Comparison of ENCODE assay signal across 28 cellular contexts in genomic region chr2:157780211-157780610, GRCh38.
"Had no signal": no experiment of that assay in that cellular context is flagged by ENCODE, and none has a peak within 500 bp of the region (broad histone marks: within the 10 kb centered on the region; RNA-seq: fewer than 3 reads in every experiment).

No MANE protein-coding gene starts in this region.

- H3K27ac Mint-ChIP-seq: activated B cell treated with CpG ODN at 0.5 μM for 24 hours; activated CD4-positive, alpha-beta memory T cell treated with anti-CD3 and anti-CD28 coated beads for 36 hours; activated CD4-positive, alpha-beta T cell treated with anti-CD3 and anti-CD28 coated beads, Interleukin-2, amount 10 ng/mL, durations not matched to agents 7 days and 5 days; activated CD8-positive, alpha-beta T cell treated with anti-CD3 and anti-CD28 coated beads for 36 hours; activated naive CD4-positive, alpha-beta T cell treated with anti-CD3 and anti-CD28 coated beads, Interleukin-2, amount 10 ng/mL, durations not matched to agents 7 days and 5 days; activated naive CD4-positive, alpha-beta T cell treated with anti-CD3 and anti-CD28 coated beads, Interleukin-2, amount 50 U/mL, for 72 hours; activated naive CD8-positive, alpha-beta T cell treated with anti-CD3 and anti-CD28 coated beads for 36 hours; activated T-cell treated with anti-CD3 and anti-CD28 coated beads, Interleukin-2, amount 50 U/mL, for 72 hours; T-cell; T-helper 17 cell had no signal

- H3K27me3 ChIP-seq: adrenal gland, body of pancreas, brain microvascular endothelial cell, breast epithelium had no signal

- H3K4me3 ChIP-seq: adrenal gland, body of pancreas, breast epithelium had no signal

- ATAC-seq: activated CD8-positive, alpha-beta T cell treated with anti-CD3 and anti-CD28 coated beads for 36 hours; activated naive CD4-positive, alpha-beta T cell treated with anti-CD3 and anti-CD28 coated beads, Interleukin-2, amount 50 U/mL, for 72 hours; activated T-cell treated with anti-CD3 and anti-CD28 coated beads, Interleukin-2, amount 50 U/mL, for 4 hours; activated T-cell treated with anti-CD3 and anti-CD28 coated beads, Interleukin-2, amount 50 U/mL, for 72 hours; body of pancreas; T-cell; T-helper 17 cell had no signal

- H3K4me1 Mint-ChIP-seq: activated B cell treated with CpG ODN at 0.5 μM for 24 hours had no signal

- H3K9me3 Mint-ChIP-seq: activated B cell treated with CpG ODN at 0.5 μM for 24 hours; activated CD4-positive, alpha-beta memory T cell treated with anti-CD3 and anti-CD28 coated beads for 36 hours; activated CD4-positive, alpha-beta T cell treated with anti-CD3 and anti-CD28 coated beads, Interleukin-2, amount 10 ng/mL, durations not matched to agents 7 days and 5 days; activated CD8-positive, alpha-beta T cell treated with anti-CD3 and anti-CD28 coated beads for 36 hours; activated naive CD4-positive, alpha-beta T cell treated with anti-CD3 and anti-CD28 coated beads, Interleukin-2, amount 10 ng/mL, durations not matched to agents 7 days and 5 days; activated naive CD4-positive, alpha-beta T cell treated with anti-CD3 and anti-CD28 coated beads, Interleukin-2, amount 50 U/mL, for 72 hours; activated naive CD8-positive, alpha-beta T cell treated with anti-CD3 and anti-CD28 coated beads for 36 hours; activated T-cell treated with anti-CD3 and anti-CD28 coated beads, Interleukin-2, amount 50 U/mL, for 4 hours; activated T-cell treated with anti-CD3 and anti-CD28 coated beads, Interleukin-2, amount 50 U/mL, for 72 hours; T-cell had no signal

- H3K9me3 ChIP-seq: adrenal gland, body of pancreas, breast epithelium had no signal

- H3K4me3 Mint-ChIP-seq: activated B cell treated with CpG ODN at 0.5 μM for 24 hours; activated CD4-positive, alpha-beta memory T cell treated with anti-CD3 and anti-CD28 coated beads for 36 hours; activated CD4-positive, alpha-beta T cell treated with anti-CD3 and anti-CD28 coated beads, Interleukin-2, amount 10 ng/mL, durations not matched to agents 7 days and 5 days; activated CD8-positive, alpha-beta T cell treated with anti-CD3 and anti-CD28 coated beads for 36 hours; activated naive CD4-positive, alpha-beta T cell treated with anti-CD3 and anti-CD28 coated beads, Interleukin-2, amount 10 ng/mL, durations not matched to agents 7 days and 5 days; activated naive CD8-positive, alpha-beta T cell treated with anti-CD3 and anti-CD28 coated beads for 36 hours; activated T-cell treated with anti-CD3 and anti-CD28 coated beads, Interleukin-2, amount 50 U/mL, for 4 hours; activated T-cell treated with anti-CD3 and anti-CD28 coated beads, Interleukin-2, amount 50 U/mL, for 72 hours; T-cell; T-helper 17 cell had no signal

- H3K27ac ChIP-seq: adrenal gland, body of pancreas, brain microvascular endothelial cell, breast epithelium, VCaP had no signal

- H3K27me3 Mint-ChIP-seq: activated B cell treated with CpG ODN at 0.5 μM for 24 hours; activated CD4-positive, alpha-beta memory T cell treated with anti-CD3 and anti-CD28 coated beads for 36 hours; activated CD4-positive, alpha-beta T cell treated with anti-CD3 and anti-CD28 coated beads, Interleukin-2, amount 10 ng/mL, durations not matched to agents 7 days and 5 days; activated CD8-positive, alpha-beta T cell treated with anti-CD3 and anti-CD28 coated beads for 36 hours; activated naive CD4-positive, alpha-beta T cell treated with anti-CD3 and anti-CD28 coated beads, Interleukin-2, amount 10 ng/mL, durations not matched to agents 7 days and 5 days; activated naive CD8-positive, alpha-beta T cell treated with anti-CD3 and anti-CD28 coated beads for 36 hours; T-cell; T-helper 17 cell had no signal

- H3K36me3 ChIP-seq: breast epithelium had no signal

- DNase-seq: activated B cell treated with CpG ODN at 0.5 μM for 24 hours; activated CD4-positive, alpha-beta memory T cell treated with anti-CD3 and anti-CD28 coated beads for 36 hours; activated CD4-positive, alpha-beta T cell treated with anti-CD3 and anti-CD28 coated beads for 4 hours; activated CD4-positive, alpha-beta T cell treated with anti-CD3 and anti-CD28 coated beads, Interleukin-2, amount 10 ng/mL, durations not matched to agents 7 days and 5 days; activated CD4-positive, CD25-positive, alpha-beta regulatory T cell treated with anti-CD3 and anti-CD28 coated beads, Interleukin-2, amount 50 U/mL, for 72 hours; activated CD8-positive, alpha-beta memory T cell treated with anti-CD3 and anti-CD28 coated beads, Interleukin-2, amount 50 U/mL, for 4 hours; activated CD8-positive, alpha-beta T cell treated with anti-CD3 and anti-CD28 coated beads for 36 hours; activated effector memory CD4-positive, alpha-beta T cell treated with anti-CD3 and anti-CD28 coated beads, Interleukin-2, amount 50 U/mL, for 16 hours; activated gamma-delta T cell treated with Interleukin-2 at 50 U/mL for 16 hours; activated naive CD4-positive, alpha-beta T cell treated with anti-CD3 and anti-CD28 coated beads, Interleukin-2, amount 10 ng/mL, durations not matched to agents 7 days and 5 days; activated naive CD4-positive, alpha-beta T cell treated with Interleukin-2 at 50 U/mL for 16 hours; activated naive CD8-positive, alpha-beta T cell treated with anti-CD3 and anti-CD28 coated beads for 36 hours; activated T-cell treated with anti-CD3 and anti-CD28 coated beads for 4 hours; activated T-cell treated with anti-CD3 and anti-CD28 coated beads, Interleukin-2, amount 50 U/mL, for 1 hour; activated T-cell treated with anti-CD3 and anti-CD28 coated beads, Interleukin-2, amount 50 U/mL, for 4 hours; activated T-cell treated with anti-CD3 and anti-CD28 coated beads, Interleukin-2, amount 50 U/mL, for 72 hours; adrenal gland; amniotic stem cell; aorta; body of pancreas; brain microvascular endothelial cell; central memory CD4-positive, alpha-beta T cell; T-cell; T-helper 17 cell; T1000 had no signal
